1 cellular context compared by ENCODE assay signal in the genomic region with DNA sequence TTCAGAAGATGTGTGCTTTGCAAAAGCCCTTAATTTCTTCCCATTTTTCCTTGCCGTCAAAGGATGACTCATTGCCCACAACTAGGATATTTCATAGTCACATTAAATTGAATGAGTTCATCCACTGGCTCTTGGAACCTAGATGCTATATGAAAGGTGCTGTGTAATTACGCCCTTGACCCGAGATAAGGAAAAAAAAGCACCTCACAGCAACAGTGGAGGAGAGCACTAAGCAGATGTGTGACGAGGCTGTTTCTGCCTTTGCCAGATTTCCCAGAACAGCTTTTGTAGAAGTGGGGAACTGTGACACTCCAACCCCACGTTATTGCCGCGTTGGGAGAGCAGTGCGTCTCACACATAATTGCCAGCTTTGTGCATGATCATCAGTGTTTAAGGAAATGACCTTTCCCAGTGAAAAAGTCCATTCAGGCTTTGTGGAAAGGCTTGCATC.
TF ChIP-seq lines count a peak whose summit lies in the region.

No MANE protein-coding gene starts in this region.

TF ChIP-seq in WTC11, 78 proteins besides CTCF, POLR2A, EP300 and RAD21 (continued from another document):
- TF ChIP-seq NFE2L1 (CRISPR knock-in tag; IDR thresholded peaks at IDR 0.05) (no peak), KAT7 (CRISPR knock-in tag; IDR thresholded peaks at IDR 0.05; ENCODE audit: borderline replicate concordance) (no peak), TEAD1 (CRISPR knock-in tag; IDR thresholded peaks at IDR 0.05) (no peak), SMAD4 (CRISPR knock-in tag; IDR thresholded peaks at IDR 0.05) (no peak), IRF2 (CRISPR knock-in tag; IDR thresholded peaks at IDR 0.05; ENCODE audit: borderline replicate concordance, low read depth) (no peak), NFYB (CRISPR knock-in tag; conservative IDR thresholded peaks at IDR 0.05; ENCODE audit: low read depth) (no peak), ZNF138 (CRISPR knock-in tag; conservative IDR thresholded peaks at IDR 0.05) (no peak), FOXP1 (CRISPR knock-in tag; IDR thresholded peaks at IDR 0.05; ENCODE audit: borderline replicate concordance) (no peak), CREM (CRISPR knock-in tag; IDR thresholded peaks at IDR 0.05) (no peak), CREB1 (CRISPR knock-in tag; IDR thresholded peaks at IDR 0.05) (no peak), ZNF219 (CRISPR knock-in tag; IDR thresholded peaks at IDR 0.05; ENCODE audit: borderline replicate concordance) (no peak)
- TF ChIP-seq, protein P1, sequence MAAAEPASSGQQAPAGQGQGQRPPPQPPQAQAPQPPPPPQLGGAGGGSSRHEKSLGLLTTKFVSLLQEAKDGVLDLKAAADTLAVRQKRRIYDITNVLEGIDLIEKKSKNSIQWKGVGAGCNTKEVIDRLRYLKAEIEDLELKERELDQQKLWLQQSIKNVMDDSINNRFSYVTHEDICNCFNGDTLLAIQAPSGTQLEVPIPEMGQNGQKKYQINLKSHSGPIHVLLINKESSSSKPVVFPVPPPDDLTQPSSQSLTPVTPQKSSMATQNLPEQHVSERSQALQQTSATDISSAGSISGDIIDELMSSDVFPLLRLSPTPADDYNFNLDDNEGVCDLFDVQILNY (CRISPR knock-in tag; IDR thresholded peaks at IDR 0.05): no peak
- TF ChIP-seq, protein P2, sequence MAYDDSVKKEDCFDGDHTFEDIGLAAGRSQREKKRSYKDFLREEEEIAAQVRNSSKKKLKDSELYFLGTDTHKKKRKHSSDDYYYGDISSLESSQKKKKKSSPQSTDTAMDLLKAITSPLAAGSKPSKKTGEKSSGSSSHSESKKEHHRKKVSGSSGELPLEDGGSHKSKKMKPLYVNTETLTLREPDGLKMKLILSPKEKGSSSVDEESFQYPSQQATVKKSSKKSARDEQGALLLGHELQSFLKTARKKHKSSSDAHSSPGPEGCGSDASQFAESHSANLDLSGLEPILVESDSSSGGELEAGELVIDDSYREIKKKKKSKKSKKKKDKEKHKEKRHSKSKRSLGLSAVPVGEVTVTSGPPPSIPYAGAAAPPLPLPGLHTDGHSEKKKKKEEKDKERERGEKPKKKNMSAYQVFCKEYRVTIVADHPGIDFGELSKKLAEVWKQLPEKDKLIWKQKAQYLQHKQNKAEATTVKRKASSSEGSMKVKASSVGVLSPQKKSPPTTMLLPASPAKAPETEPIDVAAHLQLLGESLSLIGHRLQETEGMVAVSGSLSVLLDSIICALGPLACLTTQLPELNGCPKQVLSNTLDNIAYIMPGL (CRISPR knock-in tag; IDR thresholded peaks at IDR 0.05): no peak
